Comparison of ENCODE assay signal across 13 cellular contexts in the genomic region with DNA sequence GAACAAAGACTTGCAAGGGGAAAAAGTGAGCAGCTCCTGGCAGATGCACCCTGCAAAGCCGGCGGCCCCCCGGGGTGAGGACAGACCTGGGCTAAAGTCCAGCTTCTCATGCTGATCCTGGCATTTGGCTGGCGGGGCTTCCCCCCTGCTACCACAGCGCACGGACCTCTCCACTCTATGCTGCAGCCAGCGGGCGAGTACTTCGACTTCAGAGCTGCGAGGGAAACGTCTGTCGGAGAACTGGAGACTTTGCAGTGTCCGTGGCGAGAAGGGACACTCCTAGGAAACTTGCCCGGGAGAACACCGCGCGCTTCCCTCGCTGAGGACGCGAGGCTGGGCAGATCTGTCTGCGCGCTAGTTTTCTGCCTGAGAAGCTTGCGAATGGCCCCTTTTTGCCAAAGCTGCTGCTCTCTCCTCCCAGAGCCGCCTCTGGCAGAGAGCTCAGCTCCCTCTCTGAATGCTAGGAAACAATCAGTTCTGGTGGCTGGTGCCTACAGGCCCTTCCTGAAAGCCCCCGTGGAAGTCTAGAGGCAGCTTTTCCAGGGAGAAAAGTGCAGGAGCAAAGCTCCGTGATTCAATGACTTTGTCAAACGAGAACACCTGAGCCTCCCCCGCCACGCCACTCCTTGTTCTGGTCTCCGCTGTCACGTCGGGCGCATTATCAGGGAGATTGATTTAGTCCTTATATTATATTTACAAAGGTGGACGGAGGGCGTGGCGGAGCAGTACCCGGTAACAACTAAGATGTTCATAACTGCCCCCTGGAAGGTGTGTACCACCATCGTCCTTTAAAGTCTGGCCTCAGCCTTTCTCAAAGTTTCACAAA.
DNase-seq lines count a peak whose midpoint lies in the region; ATAC-seq and TF ChIP-seq lines count a peak whose summit lies in the region.
"Had no signal": no experiment of that assay in that cellular context is flagged by ENCODE, and none has a peak within 500 bp of the region (broad histone marks: within the 10 kb centered on the region; RNA-seq: fewer than 3 reads in every experiment).

No MANE protein-coding gene starts in this region.

- no peaks in the 10 kb centered on the region for H3K4me1 Mint-ChIP-seq in endothelial cell (ENCODE audit: unreplicated experiment)
- H3K4me1 Mint-ChIP-seq: activated naive CD4-positive, alpha-beta T cell treated with anti-CD3 and anti-CD28 coated beads, Interleukin-2, amount 50 U/mL, for 24 hours had no signal

- ATAC-seq in GM19467 (IDR thresholded peaks at IDR 0.05; ENCODE audit: unreplicated experiment), result no peak

- peak overlapping the region; percentile 19 for H3K4me3 Mint-ChIP-seq in endothelial cell (ENCODE audit: unreplicated experiment)
- H3K4me3 Mint-ChIP-seq: activated naive CD4-positive, alpha-beta T cell treated with anti-CD3 and anti-CD28 coated beads, Interleukin-2, amount 50 U/mL, for 24 hours had no signal

- no peaks in the 10 kb centered on the region for H3K9me3 ChIP-seq in muscle layer of duodenum (ENCODE audit: control insufficient read depth in 1 of 2, low read length in 2 of 2)

- H3K36me3 ChIP-seq in muscle layer of duodenum (ENCODE audit: control insufficient read depth in 1 of 2, insufficient read depth in 2 of 2, low read length in 2 of 2), result no peaks in the 10 kb centered on the region

- peaks cover 4% of the 10 kb centered on the region for H3K27me3 Mint-ChIP-seq in endothelial cell (ENCODE audit: unreplicated experiment)

- no peaks in the 10 kb centered on the region for H3K27me3 ChIP-seq in muscle layer of duodenum (ENCODE audit: low read depth, low read length)

- H3K27ac ChIP-seq in muscle layer of duodenum (ENCODE audit: low read length), result peak overlapping the region; percentile 5

- no peaks in the 10 kb centered on the region for H3K36me3 Mint-ChIP-seq in endothelial cell (ENCODE audit: low read depth, unreplicated experiment)
- H3K36me3 Mint-ChIP-seq: activated naive CD4-positive, alpha-beta T cell treated with anti-CD3 and anti-CD28 coated beads, Interleukin-2, amount 50 U/mL, for 24 hours had no signal

- peak; percentile 17 for DNase-seq in Ammon's horn (ENCODE audit: low spot score)
- peak; percentile 57 for DNase-seq in NCI-H1105 treated with DMSO at 0.1 percent for 48 hours (lab: John Stamatoyannopoulos, UW)
- peak; percentile 31 for DNase-seq in endothelial cell (ENCODE audit: low spot score)
- no peak for DNase-seq in stimulated activated CD4-positive, alpha-beta T cell treated with anti-CD3 and anti-CD28 coated beads, Interleukin-4, amount 100 ng/mL, for 4 hours
- DNase-seq in activated T-cell treated with anti-CD3 and anti-CD28 coated beads, Interleukin-2, amount 50 U/mL, for 1 hour, result no peak
- DNase-seq in kidney glomerular epithelial cell (lab: John Stamatoyannopoulos, UW), result no peak
- DNase-seq: activated CD4-positive, alpha-beta T cell treated with anti-CD3 and anti-CD28 coated beads for 48 hours; NCI-H1048; RPMI8226; small intestine had no signal

- no peak for TF ChIP-seq CTCF in endothelial cell (IDR thresholded peaks at IDR 0.05; ENCODE audit: unreplicated experiment)

- no peak overlapping the region for H3K27ac Mint-ChIP-seq in endothelial cell (ENCODE audit: unreplicated experiment)
- H3K27ac Mint-ChIP-seq: activated naive CD4-positive, alpha-beta T cell treated with anti-CD3 and anti-CD28 coated beads, Interleukin-2, amount 50 U/mL, for 24 hours had no signal

- peak overlapping the region; percentile 47 to 54 for H3K4me3 ChIP-seq in muscle layer of duodenum (ENCODE audit: low read depth in 1 of 2, low read length in 2 of 2)

- no peaks in the 10 kb centered on the region for H3K9me3 Mint-ChIP-seq in endothelial cell (ENCODE audit: unreplicated experiment)
- H3K9me3 Mint-ChIP-seq: activated naive CD4-positive, alpha-beta T cell treated with anti-CD3 and anti-CD28 coated beads, Interleukin-2, amount 50 U/mL, for 24 hours had no signal

- peaks cover 0 to 5% of the 10 kb centered on the region in 2 donors for H3K4me1 ChIP-seq in muscle layer of duodenum (ENCODE audit: control insufficient read depth in 1 of 2, insufficient read depth in 2 of 2, low read length in 2 of 2)

Comparison
In these comparisons a context has a peak if more than half of its experiments do, and no peak if none do; other contexts are left out.
1. DNase-seq: peak in Ammon's horn (single experiment), NCI-H1105 treated with DMSO at 0.1 percent for 48 hours (single experiment) and endothelial cell (single experiment); none in stimulated activated CD4-positive, alpha-beta T cell treated with anti-CD3 and anti-CD28 coated beads, Interleukin-4, amount 100 ng/mL, for 4 hours (0 of 2), activated T-cell treated with anti-CD3 and anti-CD28 coated beads, Interleukin-2, amount 50 U/mL, for 1 hour (single experiment) and kidney glomerular epithelial cell (single experiment).